13 cellular contexts compared by ENCODE assay signal in genomic region chr2:119703526-119703925, GRCh38.
"Had no signal": no experiment of that assay in that cellular context is flagged by ENCODE, and none has a peak within 500 bp of the region (broad histone marks: within the 10 kb centered on the region; RNA-seq: fewer than 3 reads in every experiment).

No MANE protein-coding gene starts in this region.

- H3K36me3 Mint-ChIP-seq: stimulated activated naive B cell treated with anti-CD40 and anti-IgM and Interleukin-4, amounts not matched to agents 10 μg/mL and 1 μg/mL and 100 μg/mL, for 72 hours had no signal

- H3K9me3 Mint-ChIP-seq: activated naive CD4-positive, alpha-beta T cell treated with anti-CD3 and anti-CD28 coated beads, Interleukin-2, amount 50 U/mL, for 72 hours had no signal

- H3K9me3 ChIP-seq: gastrocnemius medialis, sigmoid colon had no signal

- H3K4me3 Mint-ChIP-seq: activated CD4-positive, alpha-beta T cell treated with anti-CD3 and anti-CD28 coated beads, Interleukin-2, amount 10 ng/mL, durations not matched to agents 24 days and 14 days; activated T-cell treated with anti-CD3 and anti-CD28 coated beads, Interleukin-2, amount 50 U/mL, for 4 hours; naive thymus-derived CD8-positive, alpha-beta T cell; stimulated activated naive B cell treated with anti-CD40 and anti-IgM and Interleukin-4, amounts not matched to agents 10 μg/mL and 1 μg/mL and 100 μg/mL, for 72 hours had no signal

- H3K27ac ChIP-seq: cardiac muscle cell, gastrocnemius medialis, heart left ventricle, left ventricle myocardium inferior, parathyroid adenoma, sigmoid colon, tibial nerve had no signal

- H3K4me1 ChIP-seq: gastrocnemius medialis, parathyroid adenoma, sigmoid colon, tibial nerve had no signal

- H3K4me3 ChIP-seq: cardiac muscle cell, dorsolateral prefrontal cortex, gastrocnemius medialis, heart left ventricle, left ventricle myocardium inferior, sigmoid colon, tibial nerve had no signal

- H3K27me3 ChIP-seq: cardiac muscle cell, dorsolateral prefrontal cortex, gastrocnemius medialis, heart left ventricle, sigmoid colon, tibial nerve had no signal

- H3K36me3 ChIP-seq: cardiac muscle cell, gastrocnemius medialis, heart left ventricle, left ventricle myocardium inferior, sigmoid colon had no signal

- H3K27ac Mint-ChIP-seq: activated CD4-positive, alpha-beta T cell treated with anti-CD3 and anti-CD28 coated beads, Interleukin-2, amount 10 ng/mL, durations not matched to agents 24 days and 14 days; stimulated activated naive B cell treated with anti-CD40 and anti-IgM and Interleukin-4, amounts not matched to agents 10 μg/mL and 1 μg/mL and 100 μg/mL, for 72 hours had no signal

- H3K27me3 Mint-ChIP-seq: activated CD4-positive, alpha-beta T cell treated with anti-CD3 and anti-CD28 coated beads, Interleukin-2, amount 10 ng/mL, durations not matched to agents 24 days and 14 days had no signal
